In the genomic region with DNA sequence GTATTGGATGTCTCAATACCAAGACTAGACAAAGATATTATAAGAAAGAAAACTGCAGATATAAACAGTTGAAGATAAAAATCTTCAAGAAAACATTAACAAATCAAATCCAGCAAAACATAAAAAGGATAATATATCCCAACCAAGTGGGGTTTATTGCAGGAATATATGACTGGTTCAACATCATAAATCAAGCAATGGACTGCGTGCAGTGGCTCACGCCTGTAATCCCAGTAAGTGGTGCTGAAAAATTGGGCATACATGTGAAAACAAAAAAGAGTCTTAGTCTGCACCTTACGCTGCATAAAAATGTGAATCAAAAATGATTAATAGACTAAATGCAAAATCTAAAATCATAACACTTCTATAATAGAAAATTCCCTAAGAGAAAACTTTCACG, we compare ENCODE assay signal across 33 cellular contexts.
DNase-seq lines count a peak whose midpoint lies in the region; ATAC-seq and TF ChIP-seq lines count a peak whose summit lies in the region.
"Had no signal": no experiment of that assay in that cellular context is flagged by ENCODE, and none has a peak within 500 bp of the region (broad histone marks: within the 10 kb centered on the region; RNA-seq: fewer than 3 reads in every experiment).

No MANE protein-coding gene starts in this region.

- CTCF ChIA-PET in HEK293T (lab: Yijun Ruan, JAX) = no interaction called here

- TF ChIP-seq CTCF in nephron progenitor cell (IDR thresholded peaks at IDR 0.05) = no peak

- no peaks in the 10 kb centered on the region for H3K27me3 ChIP-seq in Karpas-422 (ENCODE audit: low read length)
- H3K27me3 ChIP-seq: BE2C; BLaER1; BLaER1 treated with 17β-estradiol and CSF1 and Interleukin-3, amounts not matched to agents 10 nM and 100 nM had no signal

- no peaks in the 10 kb centered on the region for H3K36me3 Mint-ChIP-seq in nephron progenitor cell (ENCODE audit: low read depth)
- H3K36me3 Mint-ChIP-seq: CD14-positive monocyte; CD4-positive, alpha-beta memory T cell; CD4-positive, CD25-positive, alpha-beta regulatory T cell; CD8-positive, alpha-beta memory T cell; CD8-positive, alpha-beta T cell had no signal

- no peak overlapping the region for H3K9ac ChIP-seq in Karpas-422 (ENCODE audit: low read length)
- H3K9ac ChIP-seq: BLaER1; BLaER1 treated with 17β-estradiol and CSF1 and Interleukin-3, amounts not matched to agents 10 nM and 100 nM had no signal

- H3K4me1 Mint-ChIP-seq in nephron progenitor cell = no peaks in the 10 kb centered on the region
- H3K4me1 Mint-ChIP-seq: B cell; CD14-positive monocyte; CD4-positive, alpha-beta memory T cell; CD4-positive, CD25-positive, alpha-beta regulatory T cell; CD8-positive, alpha-beta memory T cell had no signal

- no peak overlapping the region for H2AFZ ChIP-seq in Karpas-422 (ENCODE audit: low read length)

- no peak overlapping the region for H3K4me2 ChIP-seq in Karpas-422 (ENCODE audit: low read depth, low read length, poor library complexity, severe bottlenecking)
- H3K4me2 ChIP-seq: A549; BLaER1; BLaER1 treated with 17β-estradiol and CSF1 and Interleukin-3, amounts not matched to agents 10 nM and 100 nM had no signal

- H3K27ac Mint-ChIP-seq in nephron progenitor cell = no peak overlapping the region
- H3K27ac Mint-ChIP-seq: B cell; CD14-positive monocyte; CD4-positive, alpha-beta memory T cell; CD4-positive, alpha-beta T cell; CD4-positive, CD25-positive, alpha-beta regulatory T cell; CD8-positive, alpha-beta memory T cell; CD8-positive, alpha-beta T cell had no signal

- no peaks in the 10 kb centered on the region for H3K27me3 Mint-ChIP-seq in nephron progenitor cell (ENCODE audit: low read depth, poor library complexity)

- H3K36me3 ChIP-seq in Karpas-422 (ENCODE audit: insufficient read depth, low read length) = no peaks in the 10 kb centered on the region
- H3K36me3 ChIP-seq: BE2C; BLaER1; BLaER1 treated with 17β-estradiol and CSF1 and Interleukin-3, amounts not matched to agents 10 nM and 100 nM had no signal

- no peaks in the 10 kb centered on the region for H3K4me1 ChIP-seq in Karpas-422 (ENCODE audit: low read length)
- H3K4me1 ChIP-seq: A549; BE2C; BLaER1; BLaER1 treated with 17β-estradiol and CSF1 and Interleukin-3, amounts not matched to agents 10 nM and 100 nM; Caco-2 had no signal

- no peaks in the 10 kb centered on the region for H4K20me1 ChIP-seq in Karpas-422 (ENCODE audit: insufficient read depth, low read depth, low read length)
- H4K20me1 ChIP-seq: BLaER1; BLaER1 treated with 17β-estradiol and CSF1 and Interleukin-3, amounts not matched to agents 10 nM and 100 nM had no signal

- H3K9me2 ChIP-seq in Karpas-422 (replicated peaks; ENCODE audit: insufficient read depth, low read length) = no peaks in the 10 kb centered on the region

- H3K4me3 ChIP-seq in Karpas-422 (ENCODE audit: low read length) = no peak overlapping the region
- H3K4me3 ChIP-seq: A549; BLaER1; BLaER1 treated with 17β-estradiol and CSF1 and Interleukin-3, amounts not matched to agents 10 nM and 100 nM had no signal

- H3K4me3 Mint-ChIP-seq in nephron progenitor cell = no peak overlapping the region
- H3K4me3 Mint-ChIP-seq: B cell; CD14-positive monocyte; CD4-positive, alpha-beta memory T cell; CD4-positive, alpha-beta T cell; CD4-positive, CD25-positive, alpha-beta regulatory T cell; CD8-positive, alpha-beta memory T cell; CD8-positive, alpha-beta T cell had no signal

- DNase-seq in HEK293T (ENCODE audit: extremely low spot score) (no peak), Karpas-422 (peak; percentile 7), left colon (no peak), nephron progenitor cell (no peak)
- DNase-seq: 8988T; ACHN; AML-193; BE2C; C1 segment of cervical spinal cord; Caco-2; Calu3; CD4-positive, alpha-beta memory T cell; CD4-positive, alpha-beta T cell; CD4-positive, CD25-positive, alpha-beta regulatory T cell; CD8-positive, alpha-beta memory T cell; CD8-positive, alpha-beta T cell; COR-L47; DMS 273 treated with DMSO at 0.1 percent for 48 hours; DMS153; DMS53; DMS79; DMS79 treated with DMSO at 0.1 percent for 48 hours; DND-41; EL had no signal

- ATAC-seq in left colon = peak; percentile 59
- ATAC-seq in GM21717 (IDR thresholded peaks at IDR 0.05; ENCODE audit: unreplicated experiment) = no peak
- no peak for ATAC-seq in HG02642 (IDR thresholded peaks at IDR 0.05; ENCODE audit: poor library complexity, unreplicated experiment)
- ATAC-seq: A549; CD8-positive, alpha-beta T cell had no signal

- no peaks in the 10 kb centered on the region for H3K79me2 ChIP-seq in Karpas-422 (ENCODE audit: low read length)

- H3K9me3 Mint-ChIP-seq in nephron progenitor cell = peaks cover 3% of the 10 kb centered on the region
- H3K9me3 Mint-ChIP-seq: CD4-positive, alpha-beta memory T cell; CD4-positive, alpha-beta T cell; CD4-positive, CD25-positive, alpha-beta regulatory T cell; CD8-positive, alpha-beta memory T cell; CD8-positive, alpha-beta T cell had no signal

- H3K27ac ChIP-seq in Karpas-422 (ENCODE audit: low read length) = no peak overlapping the region
- H3K27ac ChIP-seq: 22Rv1; A549; BLaER1; BLaER1 treated with 17β-estradiol and CSF1 and Interleukin-3, amounts not matched to agents 10 nM and 100 nM; C4-2B had no signal

- H3K9me3 ChIP-seq in Karpas-422 (ENCODE audit: low read length) = no peaks in the 10 kb centered on the region
- H3K9me3 ChIP-seq: A549; BE2C; BLaER1; BLaER1 treated with 17β-estradiol and CSF1 and Interleukin-3, amounts not matched to agents 10 nM and 100 nM; Caco-2 had no signal

- POLR2A ChIA-PET in HEK293T (lab: Yijun Ruan, JAX) = no interaction called here

- intact Hi-C loops in left colon (cut with DNase I, micrococcal nuclease) = no loop called here

TF ChIP-seq in HEK293T, 16 proteins besides CTCF, POLR2A, EP300 and RAD21:
- TF ChIP-seq, protein P1, sequence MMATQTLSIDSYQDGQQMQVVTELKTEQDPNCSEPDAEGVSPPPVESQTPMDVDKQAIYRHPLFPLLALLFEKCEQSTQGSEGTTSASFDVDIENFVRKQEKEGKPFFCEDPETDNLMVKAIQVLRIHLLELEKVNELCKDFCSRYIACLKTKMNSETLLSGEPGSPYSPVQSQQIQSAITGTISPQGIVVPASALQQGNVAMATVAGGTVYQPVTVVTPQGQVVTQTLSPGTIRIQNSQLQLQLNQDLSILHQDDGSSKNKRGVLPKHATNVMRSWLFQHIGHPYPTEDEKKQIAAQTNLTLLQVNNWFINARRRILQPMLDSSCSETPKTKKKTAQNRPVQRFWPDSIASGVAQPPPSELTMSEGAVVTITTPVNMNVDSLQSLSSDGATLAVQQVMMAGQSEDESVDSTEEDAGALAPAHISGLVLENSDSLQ (IDR thresholded peaks at IDR 0.05) = peak; percentile 75
- no peak for TF ChIP-seq NFRKB (IDR thresholded peaks at IDR 0.05)
TF ChIP-seq in HEK293T: peak in this region for 1.
